Comparison of ENCODE assay signal across 30 cellular contexts in the genomic region with DNA sequence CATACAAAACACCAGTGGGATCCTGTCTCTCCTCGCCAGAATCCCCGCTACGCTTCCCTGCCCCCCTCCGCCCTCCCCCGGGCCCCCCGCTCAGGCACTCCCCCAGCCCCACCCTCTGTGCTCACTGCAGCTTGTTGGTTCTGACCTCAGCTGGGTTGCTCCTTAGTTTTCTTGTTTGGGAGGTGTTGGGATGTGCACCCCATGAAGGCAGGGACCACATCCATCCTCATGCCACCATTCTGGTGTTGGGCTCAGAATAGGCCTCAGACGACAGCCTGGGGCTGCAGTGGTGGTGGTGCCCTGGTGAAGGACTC.
"Had no signal": no experiment of that assay in that cellular context is flagged by ENCODE, and none has a peak within 500 bp of the region (broad histone marks: within the 10 kb centered on the region; RNA-seq: fewer than 3 reads in every experiment).

No MANE protein-coding gene starts in this region.

- H3K4me3 Mint-ChIP-seq: activated CD8-positive, alpha-beta memory T cell treated with anti-CD3 and anti-CD28 coated beads, Interleukin-2, amount 10 ng/mL, durations not matched to agents 7 days and 5 days; activated naive CD4-positive, alpha-beta T cell treated with anti-CD3 and anti-CD28 coated beads for 36 hours; activated naive CD8-positive, alpha-beta T cell; activated T-cell treated with anti-CD3 and anti-CD28 coated beads, Interleukin-2, amount 50 U/mL, for 4 hours; activated T-helper 17 cell treated with anti-CD3 and anti-CD28 coated beads, Interleukin-2, amount 50 U/mL, for 72 hours; brain had no signal

- H3K27me3 Mint-ChIP-seq: activated naive CD8-positive, alpha-beta T cell had no signal

- H3K36me3 ChIP-seq: WERI-Rb-1 had no signal

- H3K27ac Mint-ChIP-seq: activated CD8-positive, alpha-beta memory T cell treated with anti-CD3 and anti-CD28 coated beads, Interleukin-2, amount 10 ng/mL, durations not matched to agents 7 days and 5 days; activated naive CD4-positive, alpha-beta T cell treated with anti-CD3 and anti-CD28 coated beads for 36 hours; activated T-helper 17 cell treated with anti-CD3 and anti-CD28 coated beads, Interleukin-2, amount 50 U/mL, for 72 hours; brain had no signal

- H3K27me3 ChIP-seq: SJCRH30 had no signal

- H3K4me1 Mint-ChIP-seq: activated CD8-positive, alpha-beta memory T cell treated with anti-CD3 and anti-CD28 coated beads, Interleukin-2, amount 10 ng/mL, durations not matched to agents 7 days and 5 days; brain had no signal

- H3K27ac ChIP-seq: KMS-11, SJCRH30, WERI-Rb-1 had no signal

- H3K36me3 Mint-ChIP-seq: activated CD8-positive, alpha-beta memory T cell treated with anti-CD3 and anti-CD28 coated beads, Interleukin-2, amount 10 ng/mL, durations not matched to agents 7 days and 5 days had no signal

- H3K4me3 ChIP-seq: SJCRH30 had no signal

- H3K4me1 ChIP-seq: SJCRH30 had no signal

- DNase-seq: activated CD4-positive, alpha-beta T cell treated with anti-CD3 and anti-CD28 coated beads for 48 hours; activated gamma-delta T cell; activated naive CD4-positive, alpha-beta T cell treated with anti-CD3 and anti-CD28 coated beads for 36 hours; activated T-cell treated with anti-CD3 and anti-CD28 coated beads, Interleukin-2, amount 50 U/mL, for 4 hours; amygdala; NCI-H1092 treated with DMSO at 0.1 percent for 48 hours; NCI-H1417 treated with DMSO at 0.1 percent for 48 hours; NCI-H1694; NCI-H2029; NCI-H2107; NCI-H2171 treated with DMSO at 0.1 percent for 48 hours; NCI-H226; NCI-H510A; NCI-H526 treated with DMSO at 0.1 percent for 48 hours; NCI-H82; NK-92 treated with Interleukin-12 subunit alpha and Interleukin-12 subunit beta, amount 100 ng/mL, for 24 hours; OCI-M1; Right ventricle myocardium superior; RPMI8226; SJCRH30; SK-N-SH; T-helper 1 cell; WERI-Rb-1 had no signal

- ATAC-seq: activated CD4-positive, CD25-positive, alpha-beta regulatory T cell treated with anti-CD3 and anti-CD28 coated beads, Interleukin-2, amount 50 U/mL, for 24 hours; activated CD8-positive, alpha-beta memory T cell treated with anti-CD3 and anti-CD28 coated beads, Interleukin-2, amount 10 ng/mL, durations not matched to agents 7 days and 5 days; activated T-cell treated with anti-CD3 and anti-CD28 coated beads, Interleukin-2, amount 50 U/mL, for 4 hours; activated T-helper 17 cell treated with anti-CD3 and anti-CD28 coated beads, Interleukin-2, amount 50 U/mL, for 72 hours; Panc1 had no signal
